In the genomic region with DNA sequence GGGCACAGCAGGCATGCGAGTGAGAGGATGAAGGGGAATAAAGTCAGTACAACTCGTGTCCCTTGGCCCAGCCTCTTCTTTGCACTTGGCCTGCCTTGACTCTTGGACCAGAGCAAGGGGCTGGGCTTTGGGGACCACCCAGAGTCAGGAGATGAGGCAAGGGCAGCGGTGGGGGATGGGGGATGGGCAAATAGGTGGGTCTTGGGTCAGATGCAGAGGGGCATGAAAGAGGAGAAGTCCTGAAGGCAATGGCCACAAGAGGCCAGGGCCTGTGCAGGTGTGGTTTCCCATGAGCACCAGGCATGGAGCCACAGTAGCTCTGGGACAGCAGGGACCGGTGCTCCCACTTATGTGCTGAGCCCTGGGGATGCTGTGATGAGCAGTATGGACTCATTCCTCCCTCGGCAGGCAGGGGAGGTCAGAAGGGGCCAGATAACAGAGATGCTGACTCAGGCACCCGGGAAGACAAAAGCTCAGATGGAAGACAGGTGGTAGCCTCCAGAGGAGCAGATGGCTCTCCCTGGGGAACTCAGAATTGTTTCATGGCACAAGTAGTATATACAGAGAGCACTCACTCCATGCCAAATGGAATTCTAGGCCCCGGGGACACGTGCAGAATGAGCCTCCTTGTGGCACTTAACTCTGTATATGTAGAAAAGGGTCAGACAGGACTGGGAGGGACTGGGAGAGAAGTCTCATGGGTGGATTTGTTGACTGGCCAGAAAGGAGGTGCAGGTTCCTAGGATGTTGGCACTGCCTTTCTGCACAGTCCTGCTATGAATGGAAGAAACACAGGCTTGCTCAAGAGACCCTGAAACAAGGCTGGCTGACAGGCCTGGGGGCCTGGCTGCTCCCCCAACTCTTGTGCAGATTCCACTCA, we compare ENCODE assay signal across 14 cellular contexts. TPM values are rescaled to one million over a fixed set of nuclear protein-coding genes. Genes with fewer than 3 reads are reported as not detected.
DNase-seq lines count a peak whose midpoint lies in the region; ATAC-seq and TF ChIP-seq lines count a peak whose summit lies in the region.
"Had no signal": no experiment of that assay in that cellular context is flagged by ENCODE, and none has a peak within 500 bp of the region (broad histone marks: within the 10 kb centered on the region; RNA-seq: fewer than 3 reads in every experiment).

No MANE protein-coding gene starts in this region.

- no peak overlapping the region for H3K18ac ChIP-seq in mesendoderm (ENCODE audit: low read length)

- no peaks in the 10 kb centered on the region for H3K4me1 Mint-ChIP-seq in T-helper 17 cell
- H3K4me1 Mint-ChIP-seq: mesothelial cell of epicardium had no signal

- no peaks in the 10 kb centered on the region for H3K36me3 ChIP-seq in mesendoderm (ENCODE audit: control insufficient read depth, insufficient read depth, low read length)

- H2BK15ac ChIP-seq in mesendoderm (replicated peaks; ENCODE audit: low read depth) = no peak overlapping the region

- no peak overlapping the region for H2BK120ac ChIP-seq in mesendoderm (ENCODE audit: low read depth, low read length)

- peaks cover 4% of the 10 kb centered on the region for H3K27me3 Mint-ChIP-seq in T-helper 17 cell

- H3K56ac ChIP-seq in mesendoderm (ENCODE audit: low read length) = no peak overlapping the region

- H3K4me3 ChIP-seq in dorsolateral prefrontal cortex (no peak overlapping the region), mesendoderm (ENCODE audit: low read length) (no peak overlapping the region)

- no peak overlapping the region for H3K9ac ChIP-seq in mesendoderm (ENCODE audit: low read length)

- H3K79me2 ChIP-seq in mesendoderm (ENCODE audit: control insufficient read depth, insufficient read depth, low read length) = no peaks in the 10 kb centered on the region

- peak overlapping the region in 58 of 59 donors; percentile 23 to 89 (median 76) for H3K27ac ChIP-seq in dorsolateral prefrontal cortex
- no peak overlapping the region for H3K27ac ChIP-seq in mesendoderm (ENCODE audit: low read depth, low read length)
- H3K27ac ChIP-seq: HL-60 had no signal

- ATAC-seq in sciatic nerve = no peak
- no peak for ATAC-seq in T-helper 17 cell

- no CpG with 5 or more reads among the region's 8 CpGs for whole genome bisulfite sequencing in mesendoderm (ENCODE audit: extremely low coverage, insufficient coverage, low lambda C conversion rate)

- no peak overlapping the region for H4K8ac ChIP-seq in mesendoderm (ENCODE audit: low read depth, low read length)

- H3K27ac Mint-ChIP-seq in T-helper 17 cell = no peak overlapping the region
- H3K27ac Mint-ChIP-seq: mesothelial cell of epicardium had no signal

- TF ChIP-seq CTCF in dorsolateral prefrontal cortex (IDR thresholded peaks at IDR 0.05 in 54 of 56, conservative IDR thresholded peaks at IDR 0.05 in 2 of 56; ENCODE audit: low read depth in 1 of 56, partially characterized antibody in 56 of 56) = no peak

- no peak overlapping the region for H3K4me2 ChIP-seq in mesendoderm (ENCODE audit: low read length)

- no peak overlapping the region for H2BK5ac ChIP-seq in mesendoderm (ENCODE audit: low read length)

- no peaks in the 10 kb centered on the region for H3K4me1 ChIP-seq in mesendoderm (ENCODE audit: control insufficient read depth, low read depth, low read length)

- intact Hi-C loops in dorsolateral prefrontal cortex (cut with DNase I) (no loop called here), sciatic nerve (cut with DNase I) (no loop called here)

- no peaks in the 10 kb centered on the region for H3K9me3 ChIP-seq in T-helper 17 cell (ENCODE audit: control insufficient read depth, low read length, poor library complexity, severe bottlenecking)

- no peaks in the 10 kb centered on the region for H3K27me3 ChIP-seq in dorsolateral prefrontal cortex
- no peaks in the 10 kb centered on the region for H3K27me3 ChIP-seq in mesendoderm (ENCODE audit: insufficient read depth, low read length, poor library complexity)

- H3K23ac ChIP-seq in mesendoderm (ENCODE audit: low read length) = no peak overlapping the region

- peak; percentile 17 for DNase-seq in DMS79 (lab: John Stamatoyannopoulos, UW)
- no peak for DNase-seq in DMS79 treated with DMSO at 0.1 percent for 48 hours (lab: John Stamatoyannopoulos, UW)
- peak; percentile 36 to 86 for DNase-seq in NCI-H446 (lab: John Stamatoyannopoulos, UW)
- peak in 1 of 10 donors; percentile 25 for DNase-seq in dorsolateral prefrontal cortex
- DNase-seq in sciatic nerve (ENCODE audit: low spot score) = peak; percentile 58
- DNase-seq in mesendoderm = no peak
- DNase-seq in OCI-M1 (lab: John Stamatoyannopoulos, UW) = no peak
- DNase-seq in T-helper 17 cell = no peak
- DNase-seq: central memory CD4-positive, alpha-beta T cell; NCI-H1930 had no signal

- H3K36me3 Mint-ChIP-seq in T-helper 17 cell (ENCODE audit: low read depth) = no peaks in the 10 kb centered on the region
- H3K36me3 Mint-ChIP-seq: mesothelial cell of epicardium had no signal

- no peak overlapping the region for H3K4ac ChIP-seq in mesendoderm (ENCODE audit: low read depth, low read length)

- H3K4me3 Mint-ChIP-seq in T-helper 17 cell = no peak overlapping the region
- H3K4me3 Mint-ChIP-seq: mesothelial cell of epicardium had no signal

- no peak overlapping the region for H2AK5ac ChIP-seq in mesendoderm (ENCODE audit: low read length)

- H3K79me1 ChIP-seq in mesendoderm (ENCODE audit: low read length) = no peaks in the 10 kb centered on the region

- no peak overlapping the region for H4K5ac ChIP-seq in mesendoderm (ENCODE audit: low read length)

RNA-seq across cellular contexts. Expression of a gene that starts 14.3 kb away (rescaled TPM):
- total RNA-seq in dorsolateral prefrontal cortex = 100 to 1,000 TPM in 3 of 120 experiments, 10 to 100 TPM in 117; 45.2 to 122 (median 62.1) TPM
- total RNA-seq in sciatic nerve = 48.9 TPM
- polyA plus RNA-seq in mesendoderm (2013, experiment 1 of 2) = 1.2 TPM
- polyA plus RNA-seq in mesendoderm (2013, experiment 2 of 2) = 1.2 TPM
- 1 to 10 TPM in 1 of 2 donors, under 1 TPM in 1; 0.89 to 1.1 TPM for total RNA-seq in T-helper 17 cell

RNA-seq across cellular contexts. Expression of a gene that starts 17.6 kb away (rescaled TPM):
- total RNA-seq in dorsolateral prefrontal cortex (under 1 TPM in 16 of 120 experiments, not detected in 104; 0.16 to 0.51 (median 0.24) TPM), sciatic nerve (0.13 TPM), T-helper 17 cell (not detected)
- not detected for polyA plus RNA-seq in mesendoderm (2013, experiment 1 of 2)
- not detected for polyA plus RNA-seq in mesendoderm (2013, experiment 2 of 2)
- total RNA-seq: A172; mesothelial cell of epicardium; T-helper 2 cell treated with Interferon-gamma antibody and Interleukin-4, amounts not matched to agents 100 ng/mL and 5 ng/mL, for 36 hours had no signal

RNA-seq across cellular contexts. Expression of a gene that starts 34.8 kb away (rescaled TPM):
- total RNA-seq in dorsolateral prefrontal cortex (100 to 1,000 TPM in 90 of 120 experiments, 10 to 100 TPM in 30; 39.4 to 400 (median 145) TPM), sciatic nerve (not detected), T-helper 17 cell (not detected)
- not detected for polyA plus RNA-seq in mesendoderm (2013, experiment 1 of 2)
- not detected for polyA plus RNA-seq in mesendoderm (2013, experiment 2 of 2)
- total RNA-seq: A172; mesothelial cell of epicardium; T-helper 2 cell treated with Interferon-gamma antibody and Interleukin-4, amounts not matched to agents 100 ng/mL and 5 ng/mL, for 36 hours had no signal

Comparison
In these comparisons a context has a peak if more than half of its experiments do, and no peak if none do; other contexts are left out.
1. DNase-seq: peak in DMS79 (single experiment), NCI-H446 (2 of 2) and sciatic nerve (single experiment); none in DMS79 treated with DMSO at 0.1 percent for 48 hours (single experiment), mesendoderm (single experiment), OCI-M1 (single experiment) and T-helper 17 cell (0 of 3).
2. RNA of a gene that starts 14.3 kb away (total RNA-seq): 45.2 to 122 TPM in dorsolateral prefrontal cortex and 48.9 TPM in sciatic nerve (single experiment); 0.89 to 1.1 TPM in T-helper 17 cell; every median in the first group is over 10 times any median in the second.
3. RNA of a gene that starts 34.8 kb away (total RNA-seq): 39.4 to 400 TPM in dorsolateral prefrontal cortex; not detected in sciatic nerve (single experiment) and not detected in T-helper 17 cell; every median in the first group is over 10 times any median in the second.